ENCODE assay signal across 8 cellular contexts in genomic region chr19:16824658-16825311, GRCh38. TPM values are rescaled to one million over a fixed set of nuclear protein-coding genes. Genes with fewer than 3 reads are reported as not detected.
A peak's percentile ranks its signal among the peaks of the same experiment; 100 is the strongest.
DNase-seq lines count a peak whose midpoint lies in the region; ATAC-seq, FAIRE-seq and TF ChIP-seq lines count a peak whose summit lies in the region.

No MANE protein-coding gene starts in this region.

- H3K4me2 ChIP-seq in endothelial cell of umbilical vein (ENCODE audit: insufficient read depth, low read length), result peak overlapping the region; percentile 84

- no peaks in the 10 kb centered on the region for H3K36me3 ChIP-seq in CD8-positive, alpha-beta T cell (ENCODE audit: insufficient read depth, low read length)
- H3K36me3 ChIP-seq in endothelial cell of umbilical vein (ENCODE audit: control insufficient read depth in 2 of 2, extremely low read depth in 1 of 2, insufficient read depth in 2 of 2, low read length in 2 of 2) (no peaks in the 10 kb centered on the region), ovary (no peaks in the 10 kb centered on the region)

- no peaks in the 10 kb centered on the region for H3K9me3 ChIP-seq in CD8-positive, alpha-beta T cell (ENCODE audit: low read length)
- H3K9me3 ChIP-seq in endothelial cell of umbilical vein (replicated peaks; ENCODE audit: control insufficient read depth, insufficient read depth, low read length) (no peaks in the 10 kb centered on the region), ovary (no peaks in the 10 kb centered on the region)

- intact Hi-C loops in CD8-positive, alpha-beta T cell (cut with DNase I, micrococcal nuclease), result no loop called here
- intact Hi-C loops in endothelial cell of umbilical vein (cut with micrococcal nuclease), result no loop called here
- intact Hi-C loops in ovary (cut with DNase I), result loop anchor here in 1 of 4 donors (10.0 kb wide), 1 partner anchor 450 kb away; no protein-coding TSS in a partner anchor

- peak overlapping the region; percentile 32 for H3K9ac ChIP-seq in endothelial cell of umbilical vein (replicated peaks; ENCODE audit: extremely low read depth, insufficient read depth, low read length)

- peaks cover 22% of the 10 kb centered on the region for H3K4me1 Mint-ChIP-seq in CD8-positive, alpha-beta T cell (ENCODE audit: low read depth)

- no peak for TF ChIP-seq POLR2A in endothelial cell of umbilical vein (IDR thresholded peaks at IDR 0.05; ENCODE audit: low read depth, low read length)
- TF ChIP-seq POLR2A in ovary (IDR thresholded peaks at IDR 0.05), result no peak

- CTCF ChIA-PET in CD8-positive, alpha-beta T cell (lab: Charles Lee), result no interaction called here
- CTCF ChIA-PET in endothelial cell of umbilical vein (lab: Charles Lee), result interaction anchor here (2.2 kb wide), 1 partner anchor 45 kb away, joined by 7 read pairs; no protein-coding TSS in a partner anchor
- CTCF ChIA-PET in GM10248 (lab: Yijun Ruan, JAX), result no interaction called here

- dilution Hi-C loops in endothelial cell of umbilical vein (cut with MboI; ENCODE audit: extremely low pct_ligation_motif_present, low sequenced_read_pairs), result no loop called here

- peaks cover 8% of the 10 kb centered on the region for H3K4me1 ChIP-seq in CD8-positive, alpha-beta T cell (ENCODE audit: insufficient read depth, low read length)
- peaks cover 14% of the 10 kb centered on the region for H3K4me1 ChIP-seq in endothelial cell of umbilical vein (ENCODE audit: control insufficient read depth, extremely low read depth, insufficient read depth, low read length)
- peaks cover 10% of the 10 kb centered on the region for H3K4me1 ChIP-seq in ovary (ENCODE audit: insufficient read depth)

- no peaks in the 10 kb centered on the region for H3K36me3 Mint-ChIP-seq in CD8-positive, alpha-beta T cell

- FAIRE-seq in endothelial cell of umbilical vein (lab: Jason Lieb, UNC), result peak; percentile 73

- H3K9me1 ChIP-seq in endothelial cell of umbilical vein (replicated peaks; ENCODE audit: control insufficient read depth, extremely low read depth, insufficient read depth, low read length), result no peaks in the 10 kb centered on the region

- BruUV-seq in endothelial cell of umbilical vein (replicated peaks; lab: Mats Ljungman, UMichigan), result no TSS peak

- no peak for TF ChIP-seq CTCF in CD8-positive, alpha-beta T cell (IDR thresholded peaks at IDR 0.05)
- TF ChIP-seq CTCF in endothelial cell of umbilical vein (IDR thresholded peaks at IDR 0.05; ENCODE audit: extremely low read depth in 1 of 2, insufficient read depth in 1 of 2, low read depth in 1 of 2, low read length in 2 of 2), result no peak
- no peak for TF ChIP-seq CTCF in ovary (IDR thresholded peaks at IDR 0.05)
- TF ChIP-seq CTCF in GM10248 (IDR thresholded peaks at IDR 0.05; ENCODE audit: control extremely low read depth, extremely low read depth, low read depth, missing control alignments), result no peak

- H3K79me2 ChIP-seq in endothelial cell of umbilical vein (ENCODE audit: control insufficient read depth, insufficient read depth, low read length), result peaks cover 4% of the 10 kb centered on the region

- no peaks in the 10 kb centered on the region for H3K9me3 Mint-ChIP-seq in CD8-positive, alpha-beta T cell

- H3K4me3 Mint-ChIP-seq in CD8-positive, alpha-beta T cell, result peak overlapping the region; percentile 60

- no peak for TF ChIP-seq EP300 in ovary (IDR thresholded peaks at IDR 0.05)

- no peaks in the 10 kb centered on the region for H3K27me3 ChIP-seq in CD8-positive, alpha-beta T cell (ENCODE audit: insufficient read depth, low read length)
- H3K27me3 ChIP-seq in endothelial cell of umbilical vein (ENCODE audit: control insufficient read depth in 2 of 2, insufficient read depth in 2 of 2, low read length in 2 of 2) (no peaks in the 10 kb centered on the region), ovary (no peaks in the 10 kb centered on the region)

- H3K27ac ChIP-seq in CD8-positive, alpha-beta T cell (ENCODE audit: low read depth, low read length), result no peak overlapping the region
- H3K27ac ChIP-seq in endothelial cell of umbilical vein (ENCODE audit: insufficient read depth, low read depth, low read length), result no peak overlapping the region
- H3K27ac ChIP-seq in ovary, result peak overlapping the region; percentile 48 to 75

- POLR2A ChIA-PET in CD8-positive, alpha-beta T cell (lab: Charles Lee), result no interaction called here
- POLR2A ChIA-PET in endothelial cell of umbilical vein (lab: Charles Lee), result no interaction called here
- POLR2A ChIA-PET in GM10248 (lab: Yijun Ruan, JAX), result no interaction called here

- WGBS in ovary, 3 donors, result 4 to 7% (median 6%) methylated on average over 11 of the region's 11 CpGs

- H3K4me3 ChIP-seq in CD8-positive, alpha-beta T cell (ENCODE audit: low read depth, low read length), result peak overlapping the region; percentile 11
- H3K4me3 ChIP-seq in endothelial cell of umbilical vein (replicated peaks in 1 of 3; ENCODE audit: insufficient read depth in 1 of 3, low read depth in 1 of 3, low read length in 3 of 3) (peak overlapping the region in 2 of 3 experiments; percentile 12 to 34), ovary (peak overlapping the region; percentile 21)

- H3K27me3 Mint-ChIP-seq in CD8-positive, alpha-beta T cell (ENCODE audit: low read depth), result peaks cover 28% of the 10 kb centered on the region

- no peaks in the 10 kb centered on the region for H4K20me1 ChIP-seq in endothelial cell of umbilical vein (replicated peaks; ENCODE audit: control insufficient read depth, extremely low read depth, insufficient read depth, low read length)

- ATAC-seq in CD8-positive, alpha-beta T cell, result no peak
- no peak for ATAC-seq in GM21360 (IDR thresholded peaks at IDR 0.05; ENCODE audit: unreplicated experiment)
- no peak for ATAC-seq in GM21786 (IDR thresholded peaks at IDR 0.05; ENCODE audit: unreplicated experiment)

- peak overlapping the region; percentile 96 for H2AFZ ChIP-seq in endothelial cell of umbilical vein (ENCODE audit: low read depth, low read length)

- DNase-seq in CD8-positive, alpha-beta T cell, result no peak
- peak; percentile 52 for DNase-seq in RPMI7951 (ENCODE audit: low read depth)
- DNase-seq in endothelial cell of umbilical vein (ENCODE audit: low read depth, low spot score), result peak; percentile 41
- DNase-seq in ovary, result no peak
- no peak for DNase-seq in occipital lobe (lab: John Stamatoyannopoulos, UW)
- DNase-seq in GM10248 (ENCODE audit: extremely low spot score), result no peak

- H3K27ac Mint-ChIP-seq in CD8-positive, alpha-beta T cell, result no peak overlapping the region

TF ChIP-seq in endothelial cell of umbilical vein, 7 proteins besides CTCF, POLR2A, EP300 and RAD21:
- TF ChIP-seq GATA2 (IDR thresholded peaks at IDR 0.05; ENCODE audit: insufficient read depth, insufficient read length, low read depth, low read length) (peak; percentile 69), EZH2 (IDR thresholded peaks at IDR 0.05; ENCODE audit: borderline replicate concordance, low read depth, low read length, severe bottlenecking) (no peak), JUN (IDR thresholded peaks at IDR 0.05; ENCODE audit: borderline replicate concordance, insufficient read depth, insufficient read length, low read depth) (no peak), POLR2AphosphoS5 (IDR thresholded peaks at IDR 0.05; ENCODE audit: insufficient read depth, low read depth, low read length) (no peak), FOS (IDR thresholded peaks at IDR 0.05; ENCODE audit: borderline replicate concordance, insufficient read depth, low read length) (peak; percentile 40)

RNA-seq across cellular contexts. Expression of gene SIN3B, which starts 4.4 kb away (rescaled TPM):
- 10 to 100 TPM; 46.1 to 46.5 TPM for total RNA-seq in CD8-positive, alpha-beta T cell
- 20.1 and 25.2 TPM in 2 replicates for total RNA-seq in RPMI7951 (2014; rRNA removed; shearing (Covaris generic))
- total RNA-seq in endothelial cell of umbilical vein (69.2 and 75.0 TPM in 2 replicates), ovary (10 to 100 TPM; 45.1 to 92.0 (median 68.3) TPM), occipital lobe (32.9 TPM)
- polyA plus RNA-seq in endothelial cell of umbilical vein (42.8 and 46.2 TPM in 2 replicates), ovary (10 to 100 TPM; 35.3 to 43.9 TPM)
- 23.0 and 27.2 TPM in 2 replicates for polyA plus RNA-seq in endothelial cell of umbilical vein (2011; cell fraction: cytosol; rRNA removed)
- 221 and 236 TPM in 2 replicates for polyA plus RNA-seq in endothelial cell of umbilical vein (2011; cell fraction: nucleus; rRNA removed)
- 51.5 and 56.1 TPM in 2 replicates for polyA plus RNA-seq in endothelial cell of umbilical vein (2012)
- polyA minus RNA-seq in endothelial cell of umbilical vein, result 57.8 and 62.9 TPM in 2 replicates
- 18.3 TPM for polyA minus RNA-seq in endothelial cell of umbilical vein (2011; cell fraction: cytosol; rRNA and poly(A)+ RNA removed)
- 102 and 112 TPM in 2 replicates for polyA minus RNA-seq in endothelial cell of umbilical vein (2011; cell fraction: nucleus; rRNA and poly(A)+ RNA removed)

Comparison
In these comparisons a context has a peak if more than half of its experiments do, and no peak if none do; other contexts are left out.
1. DNase-seq: peak in RPMI7951 (single experiment) and endothelial cell of umbilical vein (single experiment); none in CD8-positive, alpha-beta T cell (0 of 7), ovary (0 of 5), occipital lobe (single experiment) and GM10248 (single experiment).
2. H3K27ac ChIP-seq: peak in ovary (2 of 2); none in CD8-positive, alpha-beta T cell (single experiment) and endothelial cell of umbilical vein (single experiment).
3. Peak in every context shown above with its lines, with median percentiles within 50 percentile points of each other: H3K4me3 ChIP-seq.